In genomic region chr1:71587961-71588360, GRCh38 we compare ENCODE assay signal across 8 cellular contexts.
A peak's percentile ranks its signal among the peaks of the same experiment; 100 is the strongest.
DNase-seq lines count a peak whose midpoint lies in the region; ATAC-seq and TF ChIP-seq lines count a peak whose summit lies in the region.

No MANE protein-coding gene starts in this region.

- no peak overlapping the region for H3K4me3 Mint-ChIP-seq in H9

- no peak for ATAC-seq in psoas muscle

- no peaks in the 10 kb centered on the region for H3K79me1 ChIP-seq in H9 (ENCODE audit: insufficient read depth, low read depth, low read length, poor library complexity, severe bottlenecking)

- no peak overlapping the region for H2BK120ac ChIP-seq in H9 (ENCODE audit: low read depth, low read length, poor library complexity, severe bottlenecking)

- H3K23me2 ChIP-seq in H9 (ENCODE audit: insufficient read length, low read depth, low read length, poor library complexity, severe bottlenecking), result no peaks in the 10 kb centered on the region

- no peak overlapping the region for H4K8ac ChIP-seq in H9 (replicated peaks; ENCODE audit: insufficient read length, low read depth, low read length)

- H3K4me1 ChIP-seq in H9 (ENCODE audit: insufficient read depth, low read length), result no peaks in the 10 kb centered on the region; the same call in 1 of the 2 replicates
- no peaks in the 10 kb centered on the region for H3K4me1 ChIP-seq in hepatocyte (ENCODE audit: insufficient read depth)
- H3K4me1 ChIP-seq in psoas muscle, result no peaks in the 10 kb centered on the region
- no peaks in the 10 kb centered on the region for H3K4me1 ChIP-seq in tibial artery

- H3K36me3 Mint-ChIP-seq in H9 (ENCODE audit: insufficient read depth in 1 of 3, low read depth in 3 of 3), result no peaks in the 10 kb centered on the region

- H4K91ac ChIP-seq in H9 (ENCODE audit: insufficient read length, low read depth, low read length), result no peak overlapping the region

- no peak overlapping the region for H2BK15ac ChIP-seq in H9 (ENCODE audit: low read depth, low read length)

- no peaks in the 10 kb centered on the region for H4K20me1 ChIP-seq in H9 (ENCODE audit: control insufficient read depth, insufficient read depth, insufficient read length)
- no peaks in the 10 kb centered on the region for H4K20me1 ChIP-seq in hepatocyte (ENCODE audit: insufficient read depth, poor library complexity, severe bottlenecking)

- H2BK20ac ChIP-seq in H9 (ENCODE audit: low read depth, low read length, poor library complexity, severe bottlenecking), result no peak overlapping the region

- H3K27me3 ChIP-seq in H9 (ENCODE audit: insufficient read depth, low read length), result no peaks in the 10 kb centered on the region
- H3K27me3 ChIP-seq in hepatocyte, result no peaks in the 10 kb centered on the region
- H3K27me3 ChIP-seq in psoas muscle (ENCODE audit: insufficient read depth in 3 of 3, low read length in 2 of 3), result no peaks in the 10 kb centered on the region
- no peaks in the 10 kb centered on the region for H3K27me3 ChIP-seq in tibial artery

- no peak overlapping the region for H3K9ac ChIP-seq in H9 (ENCODE audit: extremely low read depth, insufficient read length, low read length)

- no peak overlapping the region for H2AK5ac ChIP-seq in H9 (ENCODE audit: insufficient read length, low read length)

- H3K27ac ChIP-seq in H9 (ENCODE audit: insufficient read length, low read depth, low read length) (no peak overlapping the region), hepatocyte (no peak overlapping the region), psoas muscle (no peak overlapping the region), tibial artery (no peak overlapping the region)

- no peaks in the 10 kb centered on the region for H3K79me2 ChIP-seq in H9 (ENCODE audit: insufficient read depth, low read length)
- no peaks in the 10 kb centered on the region for H3K79me2 ChIP-seq in hepatocyte

- H2BK12ac ChIP-seq in H9 (ENCODE audit: insufficient read length, low read depth, low read length), result no peak overlapping the region

- DNase-seq in AG09319 (ENCODE audit: extremely low read depth, low read depth), result peak; percentile 18
- no peak for DNase-seq in H9
- peak; percentile 1 for DNase-seq in SW480 (ENCODE audit: low spot score)
- peak; percentile 29 for DNase-seq in hepatocyte (ENCODE audit: low spot score)
- no peak for DNase-seq in stimulated activated CD4-positive, alpha-beta T cell treated with anti-CD3 and anti-CD28 coated beads, Interleukin-2, amount 100 ng/mL, for 24 hours
- DNase-seq in psoas muscle, result no peak
- no peak for DNase-seq in tibial artery
- DNase-seq in NCI-H2107 (lab: John Stamatoyannopoulos, UW), result no peak

- H3K4ac ChIP-seq in H9 (ENCODE audit: low read depth, low read length), result no peak overlapping the region

- H3K18ac ChIP-seq in H9 (ENCODE audit: insufficient read length, low read depth, low read length), result no peak overlapping the region

- peaks cover 8% of the 10 kb centered on the region in 2 experiments for H3K4me1 Mint-ChIP-seq in H9

- no peak overlapping the region for H2BK5ac ChIP-seq in H9 (ENCODE audit: insufficient read length, low read length)

- H3K56ac ChIP-seq in H9 (ENCODE audit: insufficient read length, low read depth, low read length), result no peak overlapping the region

- no peak overlapping the region for H3K27ac Mint-ChIP-seq in H9

- H3K27me3 Mint-ChIP-seq in H9 (ENCODE audit: low read depth), result no peaks in the 10 kb centered on the region

- H3K23ac ChIP-seq in H9 (ENCODE audit: insufficient read length, low read depth, low read length), result no peak overlapping the region

- H3K9me2 ChIP-seq in hepatocyte (replicated peaks; ENCODE audit: insufficient read depth), result no peaks in the 10 kb centered on the region

- no peaks in the 10 kb centered on the region for H3K36me3 ChIP-seq in hepatocyte (replicated peaks; ENCODE audit: insufficient read depth, low read depth)
- no peaks in the 10 kb centered on the region for H3K36me3 ChIP-seq in psoas muscle (ENCODE audit: insufficient read depth in 1 of 2, low read depth in 1 of 2)
- H3K36me3 ChIP-seq in tibial artery, result no peaks in the 10 kb centered on the region

- H3K14ac ChIP-seq in H9 (ENCODE audit: insufficient read depth, low read length), result no peak overlapping the region

- H3K4me3 ChIP-seq in hepatocyte, result no peak overlapping the region
- H3K4me3 ChIP-seq in psoas muscle, result no peak overlapping the region
- H3K4me3 ChIP-seq in tibial artery, result no peak overlapping the region

- peak; percentile 57 for TF ChIP-seq CTCF in AG09319 (IDR thresholded peaks at IDR 0.05; ENCODE audit: low read depth, low read length)
- peak; percentile 52 for TF ChIP-seq CTCF in H9 (conservative IDR thresholded peaks at IDR 0.05)
- peak; percentile 57 for TF ChIP-seq CTCF in hepatocyte (IDR thresholded peaks at IDR 0.05; ENCODE audit: poor library complexity)
- no peak for TF ChIP-seq CTCF in psoas muscle (IDR thresholded peaks at IDR 0.05)
- peak in 1 of 2 experiments; percentile 23 for TF ChIP-seq CTCF in tibial artery (IDR thresholded peaks at IDR 0.05)

- H2AFZ ChIP-seq in H9 (ENCODE audit: low read length) (no peak overlapping the region), hepatocyte (no peak overlapping the region)

- no peak overlapping the region for H4K5ac ChIP-seq in H9 (ENCODE audit: insufficient read length, low read depth, low read length)

- no CpG with 5 or more reads among the region's 3 CpGs for WGBS in H9 (ENCODE audit: extremely low coverage, insufficient read length, low lambda C conversion rate)
- WGBS in hepatocyte (ENCODE audit: low lambda C conversion rate, missing lambda C conversion rate), result 75% methylated on average over 3 of the region's 3 CpGs
- WGBS in psoas muscle, 3 donors, result 58 to 63% (median 59%) methylated on average over 3 of the region's 3 CpGs

- intact Hi-C loops in psoas muscle (cut with DNase I), result no loop called here
- intact Hi-C loops in tibial artery (cut with DNase I; ENCODE audit: low total_unique reads), result no loop called here

- no peaks in the 10 kb centered on the region for H3K9me3 Mint-ChIP-seq in H9

- H3T11ph ChIP-seq in H9 (ENCODE audit: low read length), result no peak overlapping the region

- H3K9me3 ChIP-seq in H9 (ENCODE audit: control insufficient read depth, low read depth, low read length), result no peaks in the 10 kb centered on the region
- H3K9me3 ChIP-seq in hepatocyte (ENCODE audit: low read depth), result no peaks in the 10 kb centered on the region
- H3K9me3 ChIP-seq in psoas muscle, result no peaks in the 10 kb centered on the region
- H3K9me3 ChIP-seq in tibial artery, result no peaks in the 10 kb centered on the region

- H3K4me2 ChIP-seq in H9 (ENCODE audit: insufficient read depth, insufficient read length, low read length), result no peak overlapping the region
- no peak overlapping the region for H3K4me2 ChIP-seq in hepatocyte

Comparison
In these comparisons a context has a peak if more than half of its experiments do, and no peak if none do; other contexts are left out.
1. DNase-seq: peak in AG09319 (single experiment), SW480 (single experiment) and hepatocyte (single experiment); none in H9 (single experiment), stimulated activated CD4-positive, alpha-beta T cell treated with anti-CD3 and anti-CD28 coated beads, Interleukin-2, amount 100 ng/mL, for 24 hours (0 of 2), psoas muscle (0 of 2), tibial artery (0 of 2) and NCI-H2107 (single experiment).